Comparison of ENCODE assay signal across 8 cellular contexts in the genomic region with DNA sequence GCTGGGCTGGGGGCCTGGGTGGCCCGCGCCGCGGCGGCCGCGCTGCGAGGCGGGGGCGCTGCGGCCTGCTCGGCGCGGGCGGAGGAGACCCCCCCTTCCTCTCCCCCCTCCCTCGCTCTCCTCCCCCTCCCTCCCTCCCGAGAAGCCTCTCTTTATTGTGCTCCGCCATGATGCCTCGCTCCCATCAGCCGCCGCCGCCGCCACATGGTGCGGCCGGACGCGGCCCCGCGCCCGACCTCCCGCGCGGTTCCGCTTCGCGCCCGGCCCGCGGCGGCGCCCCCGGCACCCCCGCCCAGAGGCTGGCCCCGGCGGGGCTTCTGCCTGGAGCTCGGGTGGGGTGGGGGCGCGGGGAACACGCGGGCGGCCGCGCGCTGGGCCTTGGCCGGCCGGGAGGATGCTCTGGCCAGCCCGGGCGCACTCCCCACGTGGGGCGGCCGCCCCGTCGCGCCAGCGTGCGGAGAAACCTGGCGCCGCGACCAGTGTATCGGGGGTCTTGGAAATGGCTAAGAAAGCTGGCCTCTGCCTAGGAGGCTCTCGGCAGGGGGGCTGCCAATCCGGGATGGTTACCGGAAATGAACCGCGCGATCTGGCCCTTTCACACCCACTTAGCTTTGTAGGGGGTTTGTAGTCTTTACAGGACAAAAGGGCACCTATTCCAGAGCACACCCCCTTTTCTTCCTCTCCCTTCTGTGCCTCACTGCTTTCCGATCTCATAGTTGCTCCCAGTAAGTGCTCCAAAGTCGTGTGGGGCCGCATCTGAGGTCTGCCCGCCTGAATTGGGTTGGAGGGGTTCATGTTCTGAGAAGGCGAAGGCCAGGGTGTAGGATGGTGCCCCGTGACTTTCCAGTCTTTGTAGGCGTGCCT. TPM values are rescaled to one million over a fixed set of nuclear protein-coding genes. Genes with fewer than 3 reads are reported as not detected.
DNase-seq lines count a peak whose midpoint lies in the region; ATAC-seq and TF ChIP-seq lines count a peak whose summit lies in the region.

No MANE protein-coding gene starts in this region.

- H3K27ac ChIP-seq in GM23248 (peak overlapping the region; percentile 29), foreskin keratinocyte (peak overlapping the region; percentile 69), vagina (peak overlapping the region; percentile 81)

- H3K27me3 ChIP-seq in GM23248 (replicated peaks; ENCODE audit: insufficient read depth) = no peaks in the 10 kb centered on the region
- no peaks in the 10 kb centered on the region for H3K27me3 ChIP-seq in NT2/D1 (ENCODE audit: insufficient read depth, insufficient read length)
- H3K27me3 ChIP-seq in foreskin keratinocyte = no peaks in the 10 kb centered on the region
- H3K27me3 ChIP-seq in vagina = no peaks in the 10 kb centered on the region

- peak; percentile 74 for DNase-seq in AG20443 (ENCODE audit: low spot score)
- DNase-seq in GM23248 = peak; percentile 74
- DNase-seq in NT2/D1 (ENCODE audit: low read depth, low spot score) = no peak
- peak; percentile 41 for DNase-seq in activated T-helper 9 cell treated with anti-CD3 and anti-CD28 coated beads, Interleukin-2, amount 50 U/mL, for 16 hours (ENCODE audit: low read depth)
- DNase-seq in foreskin keratinocyte = no peak
- peak in 33 of 56 donors; percentile 7 to 64 (median 37) for DNase-seq in nucleus accumbens (lab: John Stamatoyannopoulos, UW)
- no peak for DNase-seq in vagina (ENCODE audit: extremely low spot score in 2 of 2)
- no peak for DNase-seq in NCI-H510A treated with DMSO at 0.1 percent for 48 hours (lab: John Stamatoyannopoulos, UW)

- peaks cover 36% of the 10 kb centered on the region for H3K36me3 ChIP-seq in GM23248 (ENCODE audit: low read depth)
- H3K36me3 ChIP-seq in NT2/D1 (ENCODE audit: insufficient read depth, insufficient read length, low read length) = peaks cover 68% of the 10 kb centered on the region
- peaks cover 0 to 38% of the 10 kb centered on the region in 2 donors for H3K36me3 ChIP-seq in vagina

- H3K9me3 ChIP-seq in GM23248 (ENCODE audit: low read depth) (no peaks in the 10 kb centered on the region), NT2/D1 (ENCODE audit: insufficient read depth, low read length) (no peaks in the 10 kb centered on the region), vagina (no peaks in the 10 kb centered on the region)

- peaks cover 16% of the 10 kb centered on the region for H4K20me1 ChIP-seq in GM23248 (ENCODE audit: insufficient read depth)

- intact Hi-C loops in vagina (cut with DNase I) = loop anchor here (10.0 kb wide), 2 partner anchors 55 to 135 kb away; a partner anchor contains a TSS

- in situ Hi-C loops in GM23248 (cut with MboI) = no loop called here

- no peak overlapping the region for H2AFZ ChIP-seq in GM23248

- peaks cover 26% of the 10 kb centered on the region for H3F3A ChIP-seq in GM23248 (ENCODE audit: insufficient read depth)

- WGBS in GM23248 (ENCODE audit: low coverage in 1 of 2, low lambda C conversion rate in 2 of 2, missing lambda C conversion rate in 2 of 2), 2 experiments = 1% methylated on average over 38 to 68 of the region's 83 CpGs

- no peak for TF ChIP-seq POLR2A in vagina (IDR thresholded peaks at IDR 0.05)

- TF ChIP-seq CTCF in foreskin keratinocyte (conservative IDR thresholded peaks at IDR 0.05) (no peak), vagina (IDR thresholded peaks at IDR 0.05) (no peak)

- no peaks in the 10 kb centered on the region for H3K9me2 ChIP-seq in GM23248 (ENCODE audit: insufficient read depth)

- peaks cover 74% of the 10 kb centered on the region for H3K79me2 ChIP-seq in GM23248 (ENCODE audit: insufficient read depth)

- H3K4me1 ChIP-seq in GM23248 (ENCODE audit: insufficient read depth) (peaks cover 17% of the 10 kb centered on the region), NT2/D1 (ENCODE audit: insufficient read depth, insufficient read length) (peaks cover 12% of the 10 kb centered on the region), foreskin keratinocyte (no peaks in the 10 kb centered on the region), vagina (peaks cover 34% of the 10 kb centered on the region)

- H3K4me3 ChIP-seq in GM23248 = peak overlapping the region; percentile 94
- H3K4me3 ChIP-seq in NT2/D1 (ENCODE audit: insufficient read length, low read depth) = peak overlapping the region; percentile 97
- H3K4me3 ChIP-seq in vagina = peak overlapping the region; percentile 79 to 97

- peak overlapping the region; percentile 96 for H3K4me2 ChIP-seq in GM23248 (ENCODE audit: unreplicated experiment)

- ATAC-seq in foreskin keratinocyte = no peak

- H3K9ac ChIP-seq in GM23248 (peak overlapping the region; percentile 86), NT2/D1 (ENCODE audit: insufficient read length, low read depth) (peak overlapping the region; percentile 99)

RNA-seq across cellular contexts. Expression of a gene that starts 1.0 kb away (rescaled TPM):
- 263 and 283 TPM in 2 replicates for total RNA-seq in GM23248 (2014; rRNA removed; shearing (Covaris generic))
- polyA plus RNA-seq in GM23248 (2016; fragmentation: Nextera tagmentation; extraction: Ambion mirVana) (175 and 183 TPM in 2 replicates), foreskin keratinocyte (221 and 296 TPM in 2 replicates)
- total RNA-seq in foreskin keratinocyte (400 and 487 TPM in 2 replicates), vagina (137 TPM)

RNA-seq across cellular contexts. Expression of a gene that starts 12.3 kb away (rescaled TPM):
- 0.89 and 2.1 TPM in 2 replicates for total RNA-seq in GM23248 (2014; rRNA removed; shearing (Covaris generic))
- polyA plus RNA-seq in GM23248 (2016; fragmentation: Nextera tagmentation; extraction: Ambion mirVana) (0.68 and 0.95 TPM in 2 replicates), foreskin keratinocyte (7.7 and 8.8 TPM in 2 replicates)
- total RNA-seq in foreskin keratinocyte (7.1 and 9.3 TPM in 2 replicates), vagina (8.3 TPM)

RNA-seq across cellular contexts. Expression of a gene that starts 33.4 kb away (rescaled TPM):
- 64.5 and 93.1 TPM in 2 replicates for total RNA-seq in GM23248 (2014; rRNA removed; shearing (Covaris generic))
- polyA plus RNA-seq in GM23248 (2016; fragmentation: Nextera tagmentation; extraction: Ambion mirVana) (58.8 and 60.8 TPM in 2 replicates), foreskin keratinocyte (84.8 and 92.9 TPM in 2 replicates)
- total RNA-seq in foreskin keratinocyte (66.6 and 77.3 TPM in 2 replicates), vagina (46.9 TPM)

RNA-seq across cellular contexts. Expression of a gene that starts 33.9 kb away (rescaled TPM):
- total RNA-seq in GM23248 (2014; rRNA removed; shearing (Covaris generic)) = 48.1 and 65.1 TPM in 2 replicates
- polyA plus RNA-seq in GM23248 (2016; fragmentation: Nextera tagmentation; extraction: Ambion mirVana) = 41.6 and 44.0 TPM in 2 replicates
- total RNA-seq in foreskin keratinocyte = 66.8 and 76.8 TPM in 2 replicates
- polyA plus RNA-seq in foreskin keratinocyte = 115 and 122 TPM in 2 replicates
- total RNA-seq in vagina = 19.4 TPM

Comparison
In these comparisons a context has a peak if more than half of its experiments do, and no peak if none do; other contexts are left out.
1. DNase-seq: peak in AG20443 (single experiment), GM23248 (single experiment), activated T-helper 9 cell treated with anti-CD3 and anti-CD28 coated beads, Interleukin-2, amount 50 U/mL, for 16 hours (single experiment) and nucleus accumbens (33 of 56); none in NT2/D1 (single experiment), foreskin keratinocyte (0 of 2), vagina (0 of 2) and NCI-H510A treated with DMSO at 0.1 percent for 48 hours (single experiment).
2. H3K27ac ChIP-seq: peak in every context shown above with its lines; median percentile 81 in vagina; 69 in foreskin keratinocyte; 29 in GM23248.
3. Peak in every context shown above with its lines, with median percentiles within 50 percentile points of each other: H3K4me3 ChIP-seq.